In the genomic region with DNA sequence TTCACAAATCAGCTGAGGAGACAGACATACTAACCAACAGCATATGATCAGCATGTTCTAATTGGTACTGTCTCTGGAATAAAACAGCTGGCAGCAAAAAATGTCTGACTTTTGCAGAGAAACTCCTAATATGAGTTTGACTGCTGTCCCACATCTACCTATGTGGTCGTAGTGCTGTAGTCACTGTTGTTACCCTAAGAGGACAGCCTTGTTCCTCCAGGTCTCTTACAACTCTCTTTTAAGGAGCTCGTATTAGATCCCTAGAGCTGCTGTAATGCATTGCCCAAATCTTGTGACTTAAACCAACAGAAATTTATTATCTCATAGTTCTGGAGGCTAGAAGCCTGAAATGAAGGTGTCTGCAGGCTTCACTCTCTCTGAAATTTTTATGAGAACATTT, we compare ENCODE assay signal across 16 cellular contexts.
DNase-seq lines count a peak whose midpoint lies in the region; ATAC-seq, FAIRE-seq and TF ChIP-seq lines count a peak whose summit lies in the region.
"Had no signal": no experiment of that assay in that cellular context is flagged by ENCODE, and none has a peak within 500 bp of the region (broad histone marks: within the 10 kb centered on the region; RNA-seq: fewer than 3 reads in every experiment).

No MANE protein-coding gene starts in this region.

- TF ChIP-seq RAD21 in HepG2 (CRISPR knock-in tag; IDR thresholded peaks at IDR 0.05) = no peak

- intact Hi-C loops in HepG2 (cut with micrococcal nuclease; ENCODE audit: unreplicated experiment) = loop anchor here (10.0 kb wide), 1 partner anchor 204 kb away; no protein-coding TSS in a partner anchor
- intact Hi-C loops in right lobe of liver (cut with DNase I) = no loop called here

- no TSS peak for BruUV-seq in HepG2 (replicated peaks; lab: Mats Ljungman, UMichigan)

- peaks cover 35% of the 10 kb centered on the region for H3K4me1 Mint-ChIP-seq in activated T-cell treated with anti-CD3 and anti-CD28 coated beads, Interleukin-2, amount 50 U/mL, for 24 hours (ENCODE audit: low read depth)
- H3K4me1 Mint-ChIP-seq in activated T-helper 17 cell treated with anti-CD3 and anti-CD28 coated beads, Interleukin-2, amount 50 U/mL, for 72 hours = no peaks in the 10 kb centered on the region
- H3K4me1 Mint-ChIP-seq in osteocyte (ENCODE audit: unreplicated experiment) = peaks cover 7% of the 10 kb centered on the region

- H2AFZ ChIP-seq in HepG2 (ENCODE audit: low read length) = no peak overlapping the region

- H3K27me3 ChIP-seq in HepG2 (ENCODE audit: control insufficient read depth in 1 of 2, insufficient read depth in 2 of 2, low read length in 2 of 2) (no peaks in the 10 kb centered on the region), right lobe of liver (no peaks in the 10 kb centered on the region)

- in situ Hi-C loops in HepG2 (cut with HindIII; ENCODE audit: extremely low pct_ligation_motif_present, low pct_unique_long_range_greater_than_20kb) = no loop called here

- 47% methylated on average over 2 of the region's 2 CpGs for WGBS in HepG2 (ENCODE audit: low lambda C conversion rate)
- WGBS in right lobe of liver (ENCODE audit: insufficient coverage, low coverage, low lambda C conversion rate, missing lambda C conversion rate) = 48% methylated on average over 2 of the region's 2 CpGs

- ATAC-seq in HepG2 = no peak
- no peak for ATAC-seq in right lobe of liver
- ATAC-seq in activated T-helper 17 cell treated with anti-CD3 and anti-CD28 coated beads, Interleukin-2, amount 50 U/mL, for 72 hours (replicated peaks) = no peak

- peak overlapping the region; percentile 3 for H3K27ac Mint-ChIP-seq in activated T-cell treated with anti-CD3 and anti-CD28 coated beads, Interleukin-2, amount 50 U/mL, for 24 hours
- H3K27ac Mint-ChIP-seq in activated T-helper 17 cell treated with anti-CD3 and anti-CD28 coated beads, Interleukin-2, amount 50 U/mL, for 72 hours = peak overlapping the region; percentile 31
- no peak overlapping the region for H3K27ac Mint-ChIP-seq in osteocyte (ENCODE audit: unreplicated experiment)

- H4K20me1 ChIP-seq in HepG2 (ENCODE audit: insufficient read depth, low read length) = peaks cover 3% of the 10 kb centered on the region; the same call in 1 of the 2 replicates

- CTCF ChIA-PET in HepG2 (lab: Yijun Ruan, JAX; ENCODE audit: low intra/inter-chr PET ratio, low total read pairs) = no interaction called here

- H3K79me2 ChIP-seq in HepG2 (ENCODE audit: insufficient read depth, low read length) = no peaks in the 10 kb centered on the region

- TF ChIP-seq EP300 in HepG2 (IDR thresholded peaks at IDR 0.05; ENCODE audit: low read depth in 2 of 2, low read length in 2 of 2) = no peak
- TF ChIP-seq EP300 in HepG2 (CRISPR knock-in tag; IDR thresholded peaks at IDR 0.05; ENCODE audit: borderline replicate concordance) = no peak

- no peak overlapping the region for H3K27ac ChIP-seq in HepG2 (ENCODE audit: extremely low read length, insufficient read depth, low read length)
- no peak overlapping the region for H3K27ac ChIP-seq in right lobe of liver

- POLR2A ChIA-PET in HepG2 (lab: Yijun Ruan, JAX) = no interaction called here

- peaks cover 84% of the 10 kb centered on the region for H3K36me3 Mint-ChIP-seq in activated T-cell treated with anti-CD3 and anti-CD28 coated beads, Interleukin-2, amount 50 U/mL, for 24 hours (ENCODE audit: low read depth)
- H3K36me3 Mint-ChIP-seq in activated T-helper 17 cell treated with anti-CD3 and anti-CD28 coated beads, Interleukin-2, amount 50 U/mL, for 72 hours (ENCODE audit: low read depth) = peaks cover 63% of the 10 kb centered on the region
- peaks cover 28% of the 10 kb centered on the region for H3K36me3 Mint-ChIP-seq in osteocyte (ENCODE audit: unreplicated experiment)

- TF ChIP-seq CTCF in HepG2 (CRISPR knock-in tag; IDR thresholded peaks at IDR 0.05) (no peak), right lobe of liver (IDR thresholded peaks at IDR 0.05) (no peak), osteocyte (IDR thresholded peaks at IDR 0.05) (no peak)

- H3K27me3 Mint-ChIP-seq in activated T-cell treated with anti-CD3 and anti-CD28 coated beads, Interleukin-2, amount 50 U/mL, for 24 hours = no peaks in the 10 kb centered on the region
- no peaks in the 10 kb centered on the region for H3K27me3 Mint-ChIP-seq in activated T-helper 17 cell treated with anti-CD3 and anti-CD28 coated beads, Interleukin-2, amount 50 U/mL, for 72 hours
- H3K27me3 Mint-ChIP-seq in osteocyte (ENCODE audit: unreplicated experiment) = no peaks in the 10 kb centered on the region
- H3K27me3 Mint-ChIP-seq: CD4-positive, alpha-beta memory T cell had no signal

- no peak overlapping the region for H3K4me3 ChIP-seq in HepG2 (replicated peaks in 1 of 3; ENCODE audit: insufficient read depth in 1 of 3, low read depth in 2 of 3, low read length in 3 of 3)
- H3K4me3 ChIP-seq in right lobe of liver = no peak overlapping the region
- H3K4me3 ChIP-seq: HAP-1 had no signal

- no peaks in the 10 kb centered on the region for H3K9me3 Mint-ChIP-seq in activated T-cell treated with anti-CD3 and anti-CD28 coated beads, Interleukin-2, amount 50 U/mL, for 24 hours
- no peaks in the 10 kb centered on the region for H3K9me3 Mint-ChIP-seq in activated T-helper 17 cell treated with anti-CD3 and anti-CD28 coated beads, Interleukin-2, amount 50 U/mL, for 72 hours
- H3K9me3 Mint-ChIP-seq in osteocyte (ENCODE audit: unreplicated experiment) = peaks cover 14% of the 10 kb centered on the region

- TF ChIP-seq POLR2A in HepG2 (IDR thresholded peaks at IDR 0.05; ENCODE audit: insufficient read depth in 1 of 2, low read depth in 2 of 2, low read length in 2 of 2) (no peak), right lobe of liver (IDR thresholded peaks at IDR 0.05) (no peak)

- H3K4me3 Mint-ChIP-seq in activated T-cell treated with anti-CD3 and anti-CD28 coated beads, Interleukin-2, amount 50 U/mL, for 24 hours = no peak overlapping the region
- no peak overlapping the region for H3K4me3 Mint-ChIP-seq in activated T-helper 17 cell treated with anti-CD3 and anti-CD28 coated beads, Interleukin-2, amount 50 U/mL, for 72 hours
- H3K4me3 Mint-ChIP-seq in osteocyte (ENCODE audit: unreplicated experiment) = no peak overlapping the region
- H3K4me3 Mint-ChIP-seq: CD4-positive, alpha-beta memory T cell had no signal

- no peak for DNase-seq in activated T-cell treated with anti-CD3 and anti-CD28 coated beads, Interleukin-2, amount 50 U/mL, for 24 hours
- DNase-seq in activated T-cell treated with anti-CD3 and anti-CD28 coated beads for 4 hours (no peak), HepG2 (ENCODE audit: low spot score) (no peak), right lobe of liver (no peak), AG08396 (ENCODE audit: low spot score) (no peak), osteocyte (ENCODE audit: extremely low spot score, unreplicated experiment) (no peak)
- DNase-seq: 8988T; C1 segment of cervical spinal cord; Caco-2; CD4-positive, alpha-beta memory T cell; DMS53; GF-D8; GOT3 had no signal

- no peak for FAIRE-seq in HepG2 (lab: Jason Lieb, UNC)
- FAIRE-seq: GM19239 had no signal

- H3K9me3 ChIP-seq in HepG2 (ENCODE audit: low read length) (peaks cover 5% of the 10 kb centered on the region; the same call in 1 of the 2 replicates), right lobe of liver (no peaks in the 10 kb centered on the region)
- H3K9me3 ChIP-seq: Caco-2 had no signal

- H3K36me3 ChIP-seq in HepG2 (replicated peaks in 1 of 2; ENCODE audit: control insufficient read depth in 1 of 2, insufficient read depth in 2 of 2, low read length in 2 of 2) (peaks cover 4 to 25% of the 10 kb centered on the region in 2 experiments), right lobe of liver (peaks cover 0 to 15% (median 2%) of the 10 kb centered on the region in 4 donors)
- H3K36me3 ChIP-seq: HAP-1 had no signal

- H3K4me2 ChIP-seq in HepG2 (ENCODE audit: low read depth, low read length) = no peak overlapping the region

- no peak overlapping the region for H3K9ac ChIP-seq in HepG2 (ENCODE audit: insufficient read depth, low read depth, low read length)

- H3K4me1 ChIP-seq in HepG2 (ENCODE audit: insufficient read depth, low read length) = no peaks in the 10 kb centered on the region; the same call in 1 of the 2 replicates
- peaks cover 0 to 4% (median under 1%) of the 10 kb centered on the region in 4 donors for H3K4me1 ChIP-seq in right lobe of liver
- H3K4me1 ChIP-seq: Caco-2 had no signal

TF ChIP-seq in HepG2, 621 proteins besides CTCF, POLR2A, EP300 and RAD21 (continues in another document):
- TF ChIP-seq, protein P1, sequence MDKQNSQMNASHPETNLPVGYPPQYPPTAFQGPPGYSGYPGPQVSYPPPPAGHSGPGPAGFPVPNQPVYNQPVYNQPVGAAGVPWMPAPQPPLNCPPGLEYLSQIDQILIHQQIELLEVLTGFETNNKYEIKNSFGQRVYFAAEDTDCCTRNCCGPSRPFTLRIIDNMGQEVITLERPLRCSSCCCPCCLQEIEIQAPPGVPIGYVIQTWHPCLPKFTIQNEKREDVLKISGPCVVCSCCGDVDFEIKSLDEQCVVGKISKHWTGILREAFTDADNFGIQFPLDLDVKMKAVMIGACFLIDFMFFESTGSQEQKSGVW (CRISPR knock-in tag; IDR thresholded peaks at IDR 0.05; ENCODE audit: borderline replicate concordance) = no peak
- TF ChIP-seq SETDB1 (CRISPR knock-in tag; IDR thresholded peaks at IDR 0.05; ENCODE audit: borderline replicate concordance) (no peak), CREM (IDR thresholded peaks at IDR 0.05) (no peak), CREM (CRISPR knock-in tag; IDR thresholded peaks at IDR 0.05) (no peak), ARHGAP35 (CRISPR knock-in tag; IDR thresholded peaks at IDR 0.05; ENCODE audit: borderline replicate concordance) (no peak), POLR2G (IDR thresholded peaks at IDR 0.05; ENCODE audit: low read depth, low read length) (peak; percentile 52; the same call in 1 of the 2 replicates), KAT2B (IDR thresholded peaks at IDR 0.05; ENCODE audit: borderline replicate concordance, low read depth, low read length) (no peak), RBM22 (optimal IDR thresholded peaks at IDR 0.05; ENCODE audit: low read length) (peak; percentile 83), ZNF513 (CRISPR knock-in tag; conservative IDR thresholded peaks at IDR 0.05) (no peak), SAFB2 (CRISPR knock-in tag; IDR thresholded peaks at IDR 0.05; ENCODE audit: borderline replicate concordance, low read depth) (no peak), RBM39 (IDR thresholded peaks at IDR 0.05; ENCODE audit: low read depth, low read length, poor library complexity, severe bottlenecking) (no peak)
